1 cellular context compared by ENCODE assay signal in genomic region chr2:64943387-64944150, GRCh38.
TF ChIP-seq lines count a peak whose summit lies in the region.

No MANE protein-coding gene starts in this region.

TF ChIP-seq in HepG2, 621 proteins besides CTCF, POLR2A, EP300 and RAD21 (continued from another document and continues in another):
- TF ChIP-seq PRDM4 (CRISPR knock-in tag; IDR thresholded peaks at IDR 0.05; ENCODE audit: borderline replicate concordance) (no peak), HNF1B (CRISPR knock-in tag; IDR thresholded peaks at IDR 0.05) (peak; percentile 63), ZNF879 (CRISPR knock-in tag; IDR thresholded peaks at IDR 0.05) (no peak), ETS1 (CRISPR knock-in tag; IDR thresholded peaks at IDR 0.05) (no peak), ZSCAN5A (CRISPR knock-in tag; IDR thresholded peaks at IDR 0.05; ENCODE audit: borderline replicate concordance) (no peak), CEBPZ (IDR thresholded peaks at IDR 0.05; ENCODE audit: low read length) (no peak), ZNF558 (CRISPR knock-in tag; IDR thresholded peaks at IDR 0.05; ENCODE audit: borderline replicate concordance) (no peak), CEBPG (CRISPR knock-in tag; IDR thresholded peaks at IDR 0.05) (peak; percentile 78), ZNF30 (CRISPR knock-in tag; IDR thresholded peaks at IDR 0.05) (no peak), ZNF569 (CRISPR knock-in tag; IDR thresholded peaks at IDR 0.05; ENCODE audit: borderline replicate concordance) (no peak), ZNF446 (CRISPR knock-in tag; IDR thresholded peaks at IDR 0.05) (no peak), ZNF572 (CRISPR knock-in tag; IDR thresholded peaks at IDR 0.05) (no peak), MTF1 (CRISPR knock-in tag; IDR thresholded peaks at IDR 0.05) (no peak), ZNF124 (CRISPR knock-in tag; IDR thresholded peaks at IDR 0.05) (no peak), ZNF556 (CRISPR knock-in tag; IDR thresholded peaks at IDR 0.05; ENCODE audit: borderline replicate concordance) (peak; percentile 46; the same call in 1 of the 2 replicates), RFX5 (IDR thresholded peaks at IDR 0.05; ENCODE audit: low read depth, low read length) (no peak), ZNF816 (CRISPR knock-in tag; IDR thresholded peaks at IDR 0.05; ENCODE audit: borderline replicate concordance) (no peak), STAT5B (CRISPR knock-in tag; IDR thresholded peaks at IDR 0.05) (no peak), SATB2 (CRISPR knock-in tag; IDR thresholded peaks at IDR 0.05) (no peak), BORCS8-MEF2B (CRISPR knock-in tag; IDR thresholded peaks at IDR 0.05) (no peak), ZNF343 (CRISPR knock-in tag; IDR thresholded peaks at IDR 0.05) (no peak), NR2F6 (IDR thresholded peaks at IDR 0.05) (peak; percentile 50; the same call in 1 of the 2 replicates), NR2F6 (CRISPR knock-in tag; IDR thresholded peaks at IDR 0.05) (peak; percentile 72; the same call in 1 of the 2 replicates), SIN3A (IDR thresholded peaks at IDR 0.05; ENCODE audit: borderline replicate concordance, low read depth, low read length) (no peak), KDM6A (CRISPR knock-in tag; IDR thresholded peaks at IDR 0.05; ENCODE audit: low read depth) (no peak), HHEX (CRISPR knock-in tag; IDR thresholded peaks at IDR 0.05) (no peak), ZNF281 (CRISPR knock-in tag; IDR thresholded peaks at IDR 0.05; ENCODE audit: borderline replicate concordance) (peak; percentile 53; the same call in 1 of the 2 replicates)
- TF ChIP-seq, protein P1, sequence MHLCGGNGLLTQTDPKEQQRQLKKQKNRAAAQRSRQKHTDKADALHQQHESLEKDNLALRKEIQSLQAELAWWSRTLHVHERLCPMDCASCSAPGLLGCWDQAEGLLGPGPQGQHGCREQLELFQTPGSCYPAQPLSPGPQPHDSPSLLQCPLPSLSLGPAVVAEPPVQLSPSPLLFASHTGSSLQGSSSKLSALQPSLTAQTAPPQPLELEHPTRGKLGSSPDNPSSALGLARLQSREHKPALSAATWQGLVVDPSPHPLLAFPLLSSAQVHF (CRISPR knock-in tag; IDR thresholded peaks at IDR 0.05): no peak
- TF ChIP-seq, protein P2, sequence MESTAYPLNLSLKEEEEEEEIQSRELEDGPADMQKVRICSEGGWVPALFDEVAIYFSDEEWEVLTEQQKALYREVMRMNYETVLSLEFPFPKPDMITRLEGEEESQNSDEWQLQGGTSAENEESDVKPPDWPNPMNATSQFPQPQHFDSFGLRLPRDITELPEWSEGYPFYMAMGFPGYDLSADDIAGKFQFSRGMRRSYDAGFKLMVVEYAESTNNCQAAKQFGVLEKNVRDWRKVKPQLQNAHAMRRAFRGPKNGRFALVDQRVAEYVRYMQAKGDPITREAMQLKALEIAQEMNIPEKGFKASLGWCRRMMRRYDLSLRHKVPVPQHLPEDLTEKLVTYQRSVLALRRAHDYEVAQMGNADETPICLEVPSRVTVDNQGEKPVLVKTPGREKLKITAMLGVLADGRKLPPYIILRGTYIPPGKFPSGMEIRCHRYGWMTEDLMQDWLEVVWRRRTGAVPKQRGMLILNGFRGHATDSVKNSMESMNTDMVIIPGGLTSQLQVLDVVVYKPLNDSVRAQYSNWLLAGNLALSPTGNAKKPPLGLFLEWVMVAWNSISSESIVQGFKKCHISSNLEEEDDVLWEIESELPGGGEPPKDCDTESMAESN (CRISPR knock-in tag; conservative IDR thresholded peaks at IDR 0.05): no peak
- TF ChIP-seq, protein P3, sequence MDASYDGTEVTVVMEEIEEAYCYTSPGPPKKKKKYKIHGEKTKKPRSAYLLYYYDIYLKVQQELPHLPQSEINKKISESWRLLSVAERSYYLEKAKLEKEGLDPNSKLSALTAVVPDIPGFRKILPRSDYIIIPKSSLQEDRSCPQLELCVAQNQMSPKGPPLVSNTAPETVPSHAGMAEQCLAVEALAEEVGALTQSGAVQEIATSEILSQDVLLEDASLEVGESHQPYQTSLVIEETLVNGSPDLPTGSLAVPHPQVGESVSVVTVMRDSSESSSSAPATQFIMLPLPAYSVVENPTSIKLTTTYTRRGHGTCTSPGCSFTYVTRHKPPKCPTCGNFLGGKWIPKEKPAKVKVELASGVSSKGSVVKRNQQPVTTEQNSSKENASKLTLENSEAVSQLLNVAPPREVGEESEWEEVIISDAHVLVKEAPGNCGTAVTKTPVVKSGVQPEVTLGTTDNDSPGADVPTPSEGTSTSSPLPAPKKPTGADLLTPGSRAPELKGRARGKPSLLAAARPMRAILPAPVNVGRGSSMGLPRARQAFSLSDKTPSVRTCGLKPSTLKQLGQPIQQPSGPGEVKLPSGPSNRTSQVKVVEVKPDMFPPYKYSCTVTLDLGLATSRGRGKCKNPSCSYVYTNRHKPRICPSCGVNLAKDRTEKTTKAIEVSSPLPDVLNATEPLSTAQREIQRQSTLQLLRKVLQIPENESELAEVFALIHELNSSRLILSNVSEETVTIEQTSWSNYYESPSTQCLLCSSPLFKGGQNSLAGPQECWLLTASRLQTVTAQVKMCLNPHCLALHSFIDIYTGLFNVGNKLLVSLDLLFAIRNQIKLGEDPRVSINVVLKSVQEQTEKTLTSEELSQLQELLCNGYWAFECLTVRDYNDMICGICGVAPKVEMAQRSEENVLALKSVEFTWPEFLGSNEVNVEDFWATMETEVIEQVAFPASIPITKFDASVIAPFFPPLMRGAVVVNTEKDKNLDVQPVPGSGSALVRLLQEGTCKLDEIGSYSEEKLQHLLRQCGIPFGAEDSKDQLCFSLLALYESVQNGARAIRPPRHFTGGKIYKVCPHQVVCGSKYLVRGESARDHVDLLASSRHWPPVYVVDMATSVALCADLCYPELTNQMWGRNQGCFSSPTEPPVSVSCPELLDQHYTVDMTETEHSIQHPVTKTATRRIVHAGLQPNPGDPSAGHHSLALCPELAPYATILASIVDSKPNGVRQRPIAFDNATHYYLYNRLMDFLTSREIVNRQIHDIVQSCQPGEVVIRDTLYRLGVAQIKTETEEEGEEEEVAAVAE (CRISPR knock-in tag; IDR thresholded peaks at IDR 0.05; ENCODE audit: borderline replicate concordance): peak; percentile 32; the same call in 1 of the 2 replicates
- TF ChIP-seq, protein P4, sequence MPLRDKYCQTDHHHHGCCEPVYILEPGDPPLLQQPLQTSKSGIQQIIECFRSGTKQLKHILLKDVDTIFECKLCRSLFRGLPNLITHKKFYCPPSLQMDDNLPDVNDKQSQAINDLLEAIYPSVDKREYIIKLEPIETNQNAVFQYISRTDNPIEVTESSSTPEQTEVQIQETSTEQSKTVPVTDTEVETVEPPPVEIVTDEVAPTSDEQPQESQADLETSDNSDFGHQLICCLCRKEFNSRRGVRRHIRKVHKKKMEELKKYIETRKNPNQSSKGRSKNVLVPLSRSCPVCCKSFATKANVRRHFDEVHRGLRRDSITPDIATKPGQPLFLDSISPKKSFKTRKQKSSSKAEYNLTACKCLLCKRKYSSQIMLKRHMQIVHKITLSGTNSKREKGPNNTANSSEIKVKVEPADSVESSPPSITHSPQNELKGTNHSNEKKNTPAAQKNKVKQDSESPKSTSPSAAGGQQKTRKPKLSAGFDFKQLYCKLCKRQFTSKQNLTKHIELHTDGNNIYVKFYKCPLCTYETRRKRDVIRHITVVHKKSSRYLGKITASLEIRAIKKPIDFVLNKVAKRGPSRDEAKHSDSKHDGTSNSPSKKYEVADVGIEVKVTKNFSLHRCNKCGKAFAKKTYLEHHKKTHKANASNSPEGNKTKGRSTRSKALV (CRISPR knock-in tag; IDR thresholded peaks at IDR 0.05): 0 out of 2 replicates have a peak, but pooled peaks have one; percentile 46
